ENCODE assay signal across 8 cellular contexts in the genomic region with DNA sequence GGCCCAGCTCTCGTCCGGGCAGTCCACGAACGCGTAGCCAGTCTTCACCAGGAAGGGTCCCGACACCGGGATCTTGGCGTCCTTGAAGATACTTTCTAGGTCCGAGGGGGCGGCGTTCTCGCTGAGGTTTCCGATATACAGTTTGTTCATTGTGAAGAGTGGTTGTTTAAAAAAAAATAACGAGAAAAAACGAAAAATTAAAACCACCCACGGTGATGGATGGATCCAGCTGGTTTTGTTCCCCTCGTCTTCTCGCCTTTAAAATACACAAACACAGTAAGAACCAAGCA. TPM values are rescaled to one million over a fixed set of nuclear protein-coding genes. Genes with fewer than 3 reads are reported as not detected.
A peak's percentile ranks its signal among the peaks of the same experiment; 100 is the strongest.
DNase-seq lines count a peak whose midpoint lies in the region; TF ChIP-seq lines count a peak whose summit lies in the region.

No MANE protein-coding gene starts in this region.

- H3K4me1 ChIP-seq in smooth muscle cell (ENCODE audit: low read depth): peaks cover 40% of the 10 kb centered on the region

- peak overlapping the region; percentile 76 for H3K9ac ChIP-seq in smooth muscle cell (ENCODE audit: low read depth)

- peak overlapping the region; percentile 87 for H3K27ac ChIP-seq in smooth muscle cell (ENCODE audit: low read depth)

- TF ChIP-seq CTCF in fibroblast of mammary gland (conservative IDR thresholded peaks at IDR 0.05; ENCODE audit: control insufficient read depth, insufficient read depth, low read depth, low read length): no peak
- no peak for TF ChIP-seq CTCF in smooth muscle cell (IDR thresholded peaks at IDR 0.05; ENCODE audit: borderline replicate concordance, insufficient read depth, poor library complexity, severe bottlenecking)

- peaks cover 48% of the 10 kb centered on the region for H3K79me2 ChIP-seq in smooth muscle cell (ENCODE audit: low read depth)

- intact Hi-C loops in posterior cingulate gyrus (cut with DNase I): no loop called here

- WGBS in smooth muscle cell (ENCODE audit: low lambda C conversion rate): 3% methylated on average over 18 of the region's 18 CpGs

- H3K36me3 ChIP-seq in smooth muscle cell (ENCODE audit: low read depth): no peaks in the 10 kb centered on the region

- H3K9me3 ChIP-seq in smooth muscle cell (replicated peaks; ENCODE audit: low read depth): no peaks in the 10 kb centered on the region

- peak overlapping the region; percentile 94 for H3K4me2 ChIP-seq in smooth muscle cell

- peaks cover 7% of the 10 kb centered on the region for H3F3A ChIP-seq in smooth muscle cell (ENCODE audit: low read depth)

- DNase-seq in NCI-H82 (lab: John Stamatoyannopoulos, UW) (peak; percentile 55), NCI-H82 treated with DMSO at 0.1 percent for 48 hours (lab: John Stamatoyannopoulos, UW; ENCODE audit: unreplicated experiment) (no peak), SK-N-DZ (ENCODE audit: low spot score) (peak; percentile 35), fibroblast of mammary gland (ENCODE audit: low read depth) (no peak), smooth muscle cell (lab: John Stamatoyannopoulos, UW; ENCODE audit: unreplicated experiment) (no peak), posterior cingulate gyrus (no peak), RPMI8226 (no peak), iPS-NIHi11 (ENCODE audit: low spot score) (no peak)

- H4K20me1 ChIP-seq in smooth muscle cell (ENCODE audit: low read depth): peaks cover 27% of the 10 kb centered on the region

- H2AFZ ChIP-seq in smooth muscle cell (ENCODE audit: low read depth): peak overlapping the region; percentile 19

- no peaks in the 10 kb centered on the region for H3K27me3 ChIP-seq in smooth muscle cell (ENCODE audit: low read depth)

- H3K4me3 ChIP-seq in fibroblast of mammary gland (ENCODE audit: control insufficient read depth, low read depth, low read length) (peak overlapping the region; percentile 56), smooth muscle cell (peak overlapping the region; percentile 69)

RNA-seq across cellular contexts. Expression of a gene that starts 0.4 kb away (rescaled TPM):
- 43.5 and 58.0 TPM in 2 replicates for polyA plus RNA-seq in SK-N-DZ (2014; cell fraction: cytosol; rRNA removed)
- 66.2 and 102 TPM in 2 replicates for polyA plus RNA-seq in SK-N-DZ (2014; cell fraction: nucleus; rRNA removed)
- 28.1 and 35.2 TPM in 2 replicates for total RNA-seq in smooth muscle cell
- polyA plus RNA-seq in smooth muscle cell: 7.9 and 9.7 TPM in 2 replicates

Comparison
In these comparisons a context has a peak if more than half of its experiments do, and no peak if none do; other contexts are left out.
1. DNase-seq: peak in NCI-H82 (single experiment) and SK-N-DZ (single experiment); none in NCI-H82 treated with DMSO at 0.1 percent for 48 hours (single experiment), fibroblast of mammary gland (single experiment), smooth muscle cell (single experiment), posterior cingulate gyrus (0 of 10), RPMI8226 (single experiment) and iPS-NIHi11 (single experiment).